ENCODE assay signal across 24 cellular contexts in genomic region chr12:10891937-10892336, GRCh38. TPM values are rescaled to one million over a fixed set of nuclear protein-coding genes. Genes with fewer than 3 reads are reported as not detected.
DNase-seq lines count a peak whose midpoint lies in the region; ATAC-seq and TF ChIP-seq lines count a peak whose summit lies in the region.
"Had no signal": no experiment of that assay in that cellular context is flagged by ENCODE, and none has a peak within 500 bp of the region (broad histone marks: within the 10 kb centered on the region; RNA-seq: fewer than 3 reads in every experiment).

No MANE protein-coding gene starts in this region.

- H3K4me1 ChIP-seq in colonic mucosa (no peaks in the 10 kb centered on the region), right lobe of liver (peaks cover 0 to 18% (median 9%) of the 10 kb centered on the region in 4 donors), transverse colon (peaks cover 0 to 10% (median 6%) of the 10 kb centered on the region in 4 donors), MM.1S (ENCODE audit: low read length) (no peaks in the 10 kb centered on the region)

- H3K9me3 Mint-ChIP-seq in stimulated activated naive B cell treated with anti-CD40 and anti-IgM and Interleukin-4, amounts not matched to agents 10 μg/mL and 1 μg/mL and 100 μg/mL, for 72 hours: peaks cover 0 to 4% of the 10 kb centered on the region in 2 donors

- H3K4me1 Mint-ChIP-seq in stimulated activated naive B cell treated with anti-CD40 and anti-IgM and Interleukin-4, amounts not matched to agents 10 μg/mL and 1 μg/mL and 100 μg/mL, for 72 hours: no peaks in the 10 kb centered on the region
- H3K4me1 Mint-ChIP-seq: B cell had no signal

- H3K27me3 ChIP-seq in colonic mucosa: no peaks in the 10 kb centered on the region
- no peaks in the 10 kb centered on the region for H3K27me3 ChIP-seq in right lobe of liver
- no peaks in the 10 kb centered on the region for H3K27me3 ChIP-seq in transverse colon
- H3K27me3 ChIP-seq in MM.1S (replicated peaks; ENCODE audit: insufficient read depth, low read length): no peaks in the 10 kb centered on the region

- TF ChIP-seq POLR2A in right lobe of liver (IDR thresholded peaks at IDR 0.05) (no peak), transverse colon (IDR thresholded peaks at IDR 0.05) (no peak)

- no peak overlapping the region for H3K27ac ChIP-seq in colonic mucosa
- H3K27ac ChIP-seq in right lobe of liver: peak overlapping the region in 1 of 3 donors; percentile 16
- H3K27ac ChIP-seq in transverse colon: no peak overlapping the region
- H3K27ac ChIP-seq in MM.1S (ENCODE audit: low read length): no peak overlapping the region
- H3K27ac ChIP-seq: C4-2B, SK-N-MC had no signal

- intact Hi-C loops in colonic mucosa (cut with DNase I) (no loop called here), right lobe of liver (cut with DNase I) (no loop called here), transverse colon (cut with DNase I; ENCODE audit: low total_unique reads) (no loop called here)

- in situ Hi-C loops in transverse colon (cut with MboI; ENCODE audit: low pct_ligation_motif_present in 1 of 4, low pct_unique_long_range_greater_than_20kb in 1 of 4, low sequenced_read_pairs in 3 of 4): no loop called here

- H2AFZ ChIP-seq in MM.1S (ENCODE audit: low read length): no peak overlapping the region

- H3K9me3 ChIP-seq in colonic mucosa: no peaks in the 10 kb centered on the region
- no peaks in the 10 kb centered on the region for H3K9me3 ChIP-seq in right lobe of liver
- no peaks in the 10 kb centered on the region for H3K9me3 ChIP-seq in transverse colon
- H3K9me3 ChIP-seq in MM.1S (replicated peaks; ENCODE audit: insufficient read depth, low read length): no peaks in the 10 kb centered on the region

- H3K4me3 Mint-ChIP-seq in stimulated activated naive B cell treated with anti-CD40 and anti-IgM and Interleukin-4, amounts not matched to agents 10 μg/mL and 1 μg/mL and 100 μg/mL, for 72 hours: no peak overlapping the region
- H3K4me3 Mint-ChIP-seq: B cell; CD8-positive, alpha-beta memory T cell had no signal

- H3K9ac ChIP-seq in colonic mucosa (ENCODE audit: low read depth in 2 of 2, low read length in 2 of 2) (no peak overlapping the region), MM.1S (ENCODE audit: low read length) (no peak overlapping the region)

- DNase-seq in DMS53 treated with DMSO at 0.1 percent for 48 hours (lab: John Stamatoyannopoulos, UW; ENCODE audit: unreplicated experiment) (peak; percentile 90), colonic mucosa (peak; percentile 62), right lobe of liver (peak; percentile 50 to 84 (median 83)), transverse colon (peak; percentile 10), superior temporal gyrus (ENCODE audit: extremely low spot score) (no peak), MM.1S (no peak)
- DNase-seq in stimulated activated naive B cell treated with anti-CD40 and anti-IgM and Interleukin-4, amounts not matched to agents 10 μg/mL and 1 μg/mL and 100 μg/mL, for 72 hours: no peak
- DNase-seq: Calu3; CD8-positive, alpha-beta memory T cell; IMR-90; KG1; NCI-H1048; NCI-H1417; NCI-H187; NCI-H2081 treated with DMSO at 0.1 percent for 48 hours; NCI-H2171; NCI-H226; NCI-H524; NCI-H774; SIG-M5 had no signal

- H3K4me2 ChIP-seq in MM.1S (ENCODE audit: low read depth, low read length): no peak overlapping the region

- WGBS in right lobe of liver (ENCODE audit: insufficient coverage, low coverage, low lambda C conversion rate, missing lambda C conversion rate): 0% methylated on average over 2 of the region's 2 CpGs
- 50 to 58% methylated on average over 2 of the region's 2 CpGs for WGBS in transverse colon (ENCODE audit: low coverage in 1 of 2), 2 donors

- no peaks in the 10 kb centered on the region for H3K79me2 ChIP-seq in MM.1S (ENCODE audit: low read length)

- no peak for TF ChIP-seq EP300 in transverse colon (IDR thresholded peaks at IDR 0.05; ENCODE audit: low read depth)

- H3F3A ChIP-seq in MM.1S (ENCODE audit: insufficient read depth, low read length): no peaks in the 10 kb centered on the region

- no peaks in the 10 kb centered on the region for H3K27me3 Mint-ChIP-seq in stimulated activated naive B cell treated with anti-CD40 and anti-IgM and Interleukin-4, amounts not matched to agents 10 μg/mL and 1 μg/mL and 100 μg/mL, for 72 hours
- H3K27me3 Mint-ChIP-seq: B cell; CD8-positive, alpha-beta memory T cell had no signal

- H3K4me3 ChIP-seq in colonic mucosa: no peak overlapping the region
- H3K4me3 ChIP-seq in right lobe of liver: no peak overlapping the region
- no peak overlapping the region for H3K4me3 ChIP-seq in transverse colon
- no peak overlapping the region for H3K4me3 ChIP-seq in MM.1S (ENCODE audit: low read length)
- H3K4me3 ChIP-seq: SK-N-MC had no signal

- no peak overlapping the region for H3K27ac Mint-ChIP-seq in stimulated activated naive B cell treated with anti-CD40 and anti-IgM and Interleukin-4, amounts not matched to agents 10 μg/mL and 1 μg/mL and 100 μg/mL, for 72 hours
- H3K27ac Mint-ChIP-seq: B cell; CD8-positive, alpha-beta memory T cell had no signal

- ATAC-seq in right lobe of liver: peak; percentile 98 to 99 (median 98)
- ATAC-seq in stimulated activated naive B cell treated with anti-CD40 and anti-IgM and Interleukin-4, amounts not matched to agents 10 μg/mL and 1 μg/mL and 100 μg/mL, for 72 hours (replicated peaks): no peak

- TF ChIP-seq CTCF in colonic mucosa (IDR thresholded peaks at IDR 0.05): no peak
- TF ChIP-seq CTCF in right lobe of liver (IDR thresholded peaks at IDR 0.05): no peak
- TF ChIP-seq CTCF in transverse colon (IDR thresholded peaks at IDR 0.05): no peak
- TF ChIP-seq CTCF in MM.1S (IDR thresholded peaks at IDR 0.05; ENCODE audit: low read length): no peak

- no peaks in the 10 kb centered on the region for H3K9me2 ChIP-seq in MM.1S (replicated peaks; ENCODE audit: insufficient read depth, low read length)

- H3K36me3 Mint-ChIP-seq in stimulated activated naive B cell treated with anti-CD40 and anti-IgM and Interleukin-4, amounts not matched to agents 10 μg/mL and 1 μg/mL and 100 μg/mL, for 72 hours: peaks cover 14 to 19% of the 10 kb centered on the region in 2 donors

- H4K20me1 ChIP-seq in MM.1S (ENCODE audit: insufficient read depth, low read length): no peaks in the 10 kb centered on the region

- H3K36me3 ChIP-seq in colonic mucosa (no peaks in the 10 kb centered on the region), right lobe of liver (no peaks in the 10 kb centered on the region), transverse colon (no peaks in the 10 kb centered on the region), MM.1S (replicated peaks; ENCODE audit: insufficient read depth, low read length) (no peaks in the 10 kb centered on the region)

RNA-seq across cellular contexts. Expression of gene PRH1, which starts 7.9 kb away (rescaled TPM):
- 10 to 100 TPM in 1 of 2 donors, 1 to 10 TPM in 1; 7.4 to 12.3 TPM for total RNA-seq in colonic mucosa
- total RNA-seq in right lobe of liver: 10 to 100 TPM in 3 of 6 experiments, 1 to 10 TPM in 3; 6.7 to 20.3 (median 10.1) TPM
- 10 to 100 TPM in 3 of 4 donors, 1 to 10 TPM in 1; 4.8 to 64.8 (median 32.2) TPM for total RNA-seq in transverse colon

RNA-seq across cellular contexts. Expression of gene TAS2R13, which starts 17.4 kb away (rescaled TPM):
- total RNA-seq in colonic mucosa: 1 to 10 TPM in 1 of 2 donors, under 1 TPM in 1; 0.91 to 1.0 TPM
- 1 to 10 TPM in 2 of 6 experiments, under 1 TPM in 4; 0.51 to 2.4 (median 0.81) TPM for total RNA-seq in right lobe of liver
- 1 to 10 TPM in 2 of 4 donors, not detected in 2; 1.5 to 6.2 TPM for total RNA-seq in transverse colon

RNA-seq across cellular contexts. Expression of gene PRH2, which starts 37.1 kb away (rescaled TPM):
- total RNA-seq in colonic mucosa: not detected
- total RNA-seq in right lobe of liver: not detected
- not detected for total RNA-seq in transverse colon
- total RNA-seq: B cell; Calu3; CD8-positive, alpha-beta memory T cell; HT1080; IMR-90 had no signal

RNA-seq across cellular contexts. Expression of gene PRR4, which starts 42.7 kb away (rescaled TPM):
- total RNA-seq in colonic mucosa (1 to 10 TPM in 1 of 2 donors, under 1 TPM in 1; 0.72 to 1.0 TPM), right lobe of liver (1 to 10 TPM in 2 of 6 experiments, under 1 TPM in 4; 0.68 to 1.6 (median 0.99) TPM), transverse colon (1 to 10 TPM in 2 of 4 donors, not detected in 2; 1.1 to 2.6 TPM)

RNA-seq across cellular contexts. Expression of gene TAS2R14, which starts 47.1 kb away (rescaled TPM):
- 1 to 10 TPM; 1.3 to 1.8 TPM for total RNA-seq in colonic mucosa
- total RNA-seq in right lobe of liver: 1 to 10 TPM in 3 of 6 experiments, under 1 TPM in 3; 0.81 to 4.2 (median 1.6) TPM
- 1 to 10 TPM in 3 of 4 donors, not detected in 1; 1.5 to 5.1 (median 3.8) TPM for total RNA-seq in transverse colon

Comparison
In these comparisons a context has a peak if more than half of its experiments do, and no peak if none do; other contexts are left out.
1. DNase-seq: peak in DMS53 treated with DMSO at 0.1 percent for 48 hours (single experiment), colonic mucosa (single experiment), right lobe of liver (3 of 3) and transverse colon (single experiment); none in stimulated activated naive B cell treated with anti-CD40 and anti-IgM and Interleukin-4, amounts not matched to agents 10 μg/mL and 1 μg/mL and 100 μg/mL, for 72 hours (single experiment), superior temporal gyrus (single experiment) and MM.1S (single experiment).
2. ATAC-seq: peak in right lobe of liver (4 of 4); none in stimulated activated naive B cell treated with anti-CD40 and anti-IgM and Interleukin-4, amounts not matched to agents 10 μg/mL and 1 μg/mL and 100 μg/mL, for 72 hours (0 of 2).